Comparison of ENCODE assay signal across 1 cellular context in genomic region chr15:25850154-25851111, GRCh38.
A peak's percentile ranks its signal among the peaks of the same experiment; 100 is the strongest.
TF ChIP-seq lines count a peak whose summit lies in the region.

No MANE protein-coding gene starts in this region.

TF ChIP-seq in HepG2, 621 proteins besides CTCF, POLR2A, EP300 and RAD21 (continued from another document):
- TF ChIP-seq FUBP1 (CRISPR knock-in tag; IDR thresholded peaks at IDR 0.05; ENCODE audit: borderline replicate concordance) = no peak
- no peak for TF ChIP-seq ZNF121 (CRISPR knock-in tag; IDR thresholded peaks at IDR 0.05)
- peak; percentile 41; the same call in 1 of the 2 replicates for TF ChIP-seq SP5 (CRISPR knock-in tag; IDR thresholded peaks at IDR 0.05; ENCODE audit: borderline replicate concordance, low read depth)
- TF ChIP-seq TCF7 (IDR thresholded peaks at IDR 0.05; ENCODE audit: low read depth) = peak; percentile 55; the same call in 1 of the 2 replicates
- no peak for TF ChIP-seq ZNF343 (CRISPR knock-in tag; IDR thresholded peaks at IDR 0.05)
- peak; percentile 25; the same call in 1 of the 2 replicates for TF ChIP-seq FOXP4 (CRISPR knock-in tag; IDR thresholded peaks at IDR 0.05)
- TF ChIP-seq ATF3 (CRISPR knock-in tag; IDR thresholded peaks at IDR 0.05) = 0 out of 2 replicates have a peak, but pooled peaks have one; percentile 32
- peak; percentile 72 for TF ChIP-seq PAXIP1 (CRISPR knock-in tag; conservative IDR thresholded peaks at IDR 0.05)
- peak; percentile 58 for TF ChIP-seq CREM (IDR thresholded peaks at IDR 0.05)
- TF ChIP-seq CREM (CRISPR knock-in tag; IDR thresholded peaks at IDR 0.05) = no peak
- TF ChIP-seq ZNF263 (CRISPR knock-in tag; IDR thresholded peaks at IDR 0.05) = peak; percentile 69
- TF ChIP-seq YY1 (IDR thresholded peaks at IDR 0.05; ENCODE audit: insufficient read depth, insufficient replicate concordance, low read depth, low read length) = peak; percentile 38
- TF ChIP-seq ZNF296 (CRISPR knock-in tag; conservative IDR thresholded peaks at IDR 0.05) = no peak
- no peak for TF ChIP-seq ZNF768 (CRISPR knock-in tag; IDR thresholded peaks at IDR 0.05)
- no peak; the same call in 1 of the 2 replicates for TF ChIP-seq POGZ (CRISPR knock-in tag; IDR thresholded peaks at IDR 0.05)
- no peak for TF ChIP-seq ZNF598 (CRISPR knock-in tag; IDR thresholded peaks at IDR 0.05; ENCODE audit: borderline replicate concordance)
- peak; percentile 44 for TF ChIP-seq KDM2A (CRISPR knock-in tag; IDR thresholded peaks at IDR 0.05; ENCODE audit: borderline replicate concordance, low read depth)
- no peak for TF ChIP-seq ZNF503 (CRISPR knock-in tag; IDR thresholded peaks at IDR 0.05)
- no peak for TF ChIP-seq SP1 (IDR thresholded peaks at IDR 0.05)
- 0 out of 2 replicates have a peak, but pooled peaks have one; percentile 22 for TF ChIP-seq SP1 (CRISPR knock-in tag; IDR thresholded peaks at IDR 0.05)
- TF ChIP-seq ZNF670 (CRISPR knock-in tag; IDR thresholded peaks at IDR 0.05; ENCODE audit: borderline replicate concordance) = 0 out of 2 replicates have a peak, but pooled peaks have one; percentile 60
- peak; percentile 19; the same call in 1 of the 2 replicates for TF ChIP-seq ZNF609 (CRISPR knock-in tag; IDR thresholded peaks at IDR 0.05; ENCODE audit: borderline replicate concordance)
- TF ChIP-seq ZNF350 (CRISPR knock-in tag; IDR thresholded peaks at IDR 0.05; ENCODE audit: borderline replicate concordance, low read depth) = 0 out of 2 replicates have a peak, but pooled peaks have one; percentile 31
- 0 out of 2 replicates have a peak, but pooled peaks have one; percentile 31 for TF ChIP-seq SPEN (CRISPR knock-in tag; IDR thresholded peaks at IDR 0.05; ENCODE audit: low read depth)
- 0 out of 2 replicates have a peak, but pooled peaks have one; percentile 29 for TF ChIP-seq HNF4A (CRISPR knock-in tag; IDR thresholded peaks at IDR 0.05)
- TF ChIP-seq ZNF546 (CRISPR knock-in tag; conservative IDR thresholded peaks at IDR 0.05) = no peak
- TF ChIP-seq YEATS4 (CRISPR knock-in tag; IDR thresholded peaks at IDR 0.05; ENCODE audit: borderline replicate concordance) = 0 out of 2 replicates have a peak, but pooled peaks have one; percentile 24
- TF ChIP-seq ZGPAT (CRISPR knock-in tag; IDR thresholded peaks at IDR 0.05) = 0 out of 2 replicates have a peak, but pooled peaks have one; percentile 16
- TF ChIP-seq TAF1 (CRISPR knock-in tag; IDR thresholded peaks at IDR 0.05) = peak; percentile 32; the same call in 1 of the 2 replicates
- TF ChIP-seq AHDC1 (CRISPR knock-in tag; IDR thresholded peaks at IDR 0.05; ENCODE audit: borderline replicate concordance) = peak; percentile 56; the same call in 1 of the 2 replicates
- peak; percentile 42 for TF ChIP-seq NR2F6 (IDR thresholded peaks at IDR 0.05)
- TF ChIP-seq NR2F6 (CRISPR knock-in tag; IDR thresholded peaks at IDR 0.05) = peak; percentile 36; the same call in 1 of the 2 replicates
- TF ChIP-seq PCBP1 (IDR thresholded peaks at IDR 0.05; ENCODE audit: borderline replicate concordance, low read depth, low read length) = 0 out of 2 replicates have a peak, but pooled peaks have one; percentile 33
- peak; percentile 63; the same call in 1 of the 2 replicates for TF ChIP-seq JUND (CRISPR knock-in tag; IDR thresholded peaks at IDR 0.05)
- peak; percentile 18; the same call in 1 of the 2 replicates for TF ChIP-seq PHF8 (CRISPR knock-in tag; IDR thresholded peaks at IDR 0.05)
